Comparison of ENCODE assay signal across 8 cellular contexts in the genomic region with DNA sequence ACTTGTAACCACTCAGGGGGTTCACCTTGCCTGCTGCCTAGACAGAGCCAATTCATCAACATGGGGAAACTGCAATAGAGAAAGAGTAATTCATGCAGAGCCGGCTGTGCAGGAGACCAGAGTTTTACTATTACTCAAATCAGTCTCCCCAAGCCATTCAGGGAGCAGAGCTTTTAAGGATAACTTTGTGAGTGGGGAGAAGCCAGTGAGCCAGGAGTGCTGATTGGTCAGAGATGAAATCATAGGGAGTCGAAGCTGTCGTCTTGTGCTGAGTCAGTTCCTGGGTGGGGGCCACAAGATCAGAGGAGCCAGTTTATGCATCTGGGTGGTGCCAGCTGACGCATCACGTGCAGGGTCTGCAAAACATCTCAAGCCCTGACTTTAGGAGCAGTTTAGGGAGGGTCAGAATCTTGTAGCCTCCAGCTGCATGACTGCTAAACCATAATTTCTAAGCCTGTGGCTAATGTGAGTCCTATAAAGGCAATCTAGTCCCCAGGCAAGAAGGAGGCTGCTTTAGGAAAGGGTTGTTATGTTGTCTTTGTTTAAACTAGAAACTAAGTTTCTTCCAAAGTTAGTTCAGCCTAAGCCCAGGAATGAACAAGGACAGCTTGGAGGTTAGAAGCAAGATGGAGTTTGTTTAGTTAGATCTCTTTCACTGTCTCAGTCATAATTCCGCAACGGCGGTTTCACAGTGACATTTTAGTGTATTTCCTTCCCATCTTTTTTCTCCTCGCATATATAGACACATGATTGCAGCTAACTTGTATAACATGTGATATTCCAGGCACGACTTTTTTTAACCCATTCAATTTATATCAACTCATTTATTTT.
DNase-seq lines count a peak whose midpoint lies in the region; ATAC-seq and TF ChIP-seq lines count a peak whose summit lies in the region.

No MANE protein-coding gene starts in this region.

- no peak for ATAC-seq in HG02884 (IDR thresholded peaks at IDR 0.05; ENCODE audit: unreplicated experiment)
- no peak for ATAC-seq in GM21423 (IDR thresholded peaks at IDR 0.05; ENCODE audit: unreplicated experiment)

- H3K27me3 ChIP-seq in GM23248 (replicated peaks; ENCODE audit: insufficient read depth) = no peaks in the 10 kb centered on the region

- H3K27ac Mint-ChIP-seq in brain = peak overlapping the region; percentile 2 to 54 (median 24)

- no peak overlapping the region for H3K4me3 Mint-ChIP-seq in brain

- no peaks in the 10 kb centered on the region for H4K20me1 ChIP-seq in GM23248 (ENCODE audit: insufficient read depth)

- no peak overlapping the region for H3K9ac ChIP-seq in GM23248

- TF ChIP-seq CTCF in brain (conservative IDR thresholded peaks at IDR 0.05) = no peak
- no peak for TF ChIP-seq CTCF in retinal pigment epithelial cell (conservative IDR thresholded peaks at IDR 0.05; ENCODE audit: low read depth, low read length)

- H3K79me2 ChIP-seq in GM23248 (ENCODE audit: insufficient read depth) = no peaks in the 10 kb centered on the region

- peaks cover 0 to 9% (median 4%) of the 10 kb centered on the region in 5 experiments for H3K9me3 Mint-ChIP-seq in brain

- H3K27me3 Mint-ChIP-seq in brain = peaks cover 10% of the 10 kb centered on the region

- peaks cover 8% of the 10 kb centered on the region for H3K4me1 ChIP-seq in GM23248 (ENCODE audit: insufficient read depth)

- H3K9me2 ChIP-seq in GM23248 (ENCODE audit: insufficient read depth) = no peaks in the 10 kb centered on the region

- no peak overlapping the region for H3K4me3 ChIP-seq in GM23248
- no peak overlapping the region for H3K4me3 ChIP-seq in retinal pigment epithelial cell (ENCODE audit: low read length)

- H3K36me3 ChIP-seq in GM23248 (ENCODE audit: low read depth) = no peaks in the 10 kb centered on the region

- peaks cover 68% of the 10 kb centered on the region for H3K4me1 Mint-ChIP-seq in brain

- 23 to 29% methylated on average over 10 of the region's 10 CpGs for WGBS in GM23248 (ENCODE audit: low coverage in 1 of 2, low lambda C conversion rate in 2 of 2, missing lambda C conversion rate in 2 of 2), 2 experiments

- H3F3A ChIP-seq in GM23248 (ENCODE audit: insufficient read depth) = peaks cover 16% of the 10 kb centered on the region

- H3K9me3 ChIP-seq in GM23248 (ENCODE audit: low read depth) = no peaks in the 10 kb centered on the region

- H3K27ac ChIP-seq in GM23248 = peak overlapping the region; percentile 28

- H3K36me3 Mint-ChIP-seq in brain = no peaks in the 10 kb centered on the region

- in situ Hi-C loops in GM23248 (cut with MboI) = no loop called here

- no peak overlapping the region for H2AFZ ChIP-seq in GM23248

- no peak overlapping the region for H3K4me2 ChIP-seq in GM23248 (ENCODE audit: unreplicated experiment)

- peak; percentile 66 for DNase-seq in GM23248
- DNase-seq in SK-N-DZ (ENCODE audit: low spot score) = peak; percentile 63
- DNase-seq in retinal pigment epithelial cell (ENCODE audit: low read depth) = peak; percentile 36
- no peak for DNase-seq in NOMO-1 treated with dmso at 0.1 percent for 144 hours (lab: John Stamatoyannopoulos, UW; ENCODE audit: unreplicated experiment)
- no peak for DNase-seq in DMS53 (lab: John Stamatoyannopoulos, UW)

Comparison
In these comparisons a context has a peak if more than half of its experiments do, and no peak if none do; other contexts are left out.
1. DNase-seq: peak in GM23248 (single experiment), SK-N-DZ (single experiment) and retinal pigment epithelial cell (single experiment); none in NOMO-1 treated with dmso at 0.1 percent for 144 hours (single experiment) and DMS53 (single experiment).